Comparison of ENCODE assay signal across 23 cellular contexts in genomic region chr13:49783865-49784264, GRCh38. TPM values are rescaled to one million over a fixed set of nuclear protein-coding genes. Genes with fewer than 3 reads are reported as not detected.
DNase-seq lines count a peak whose midpoint lies in the region; ATAC-seq and TF ChIP-seq lines count a peak whose summit lies in the region.
"Had no signal": no experiment of that assay in that cellular context is flagged by ENCODE, and none has a peak within 500 bp of the region (broad histone marks: within the 10 kb centered on the region; RNA-seq: fewer than 3 reads in every experiment).

No MANE protein-coding gene starts in this region.

- H3F3A ChIP-seq in SK-N-SH (replicated peaks; ENCODE audit: insufficient read depth): peaks cover under 1% of the 10 kb centered on the region

- H3K27me3 ChIP-seq in SK-N-SH (ENCODE audit: insufficient read depth) (no peaks in the 10 kb centered on the region), MG63 (no peaks in the 10 kb centered on the region)
- H3K27me3 ChIP-seq: BE2C; BLaER1 treated with 17β-estradiol and CSF1 and Interleukin-3, amounts not matched to agents 10 nM and 100 nM had no signal

- H4K20me1 ChIP-seq in SK-N-SH (ENCODE audit: insufficient read depth): peaks cover 87% of the 10 kb centered on the region

- WGBS in SK-N-SH (ENCODE audit: low lambda C conversion rate): 99% methylated on average over 4 of the region's 4 CpGs

- H2AFZ ChIP-seq in SK-N-SH (ENCODE audit: low read depth): no peak overlapping the region
- H2AFZ ChIP-seq: GM23248 had no signal

- DNase-seq in WTC11 (ENCODE audit: low spot score) (no peak), progenitor cell of endocrine pancreas (ENCODE audit: low spot score, unreplicated experiment) (no peak), SK-N-SH (no peak), MG63 (no peak)
- no peak for DNase-seq in NK-92 treated with Interleukin-12 subunit alpha and Interleukin-12 subunit beta, amount 100 ng/mL, for 24 hours (lab: John Stamatoyannopoulos, UW)
- DNase-seq: 8988T; ACHN; AML-193; BE2C; CD4-positive, alpha-beta T cell; CD8-positive, alpha-beta memory T cell; DMS 273 treated with DMSO at 0.1 percent for 48 hours; DMS79; EL; GDM1; GM23248; H7; HCEC 1CT had no signal

- H3K4me3 ChIP-seq in HEK293 (ENCODE audit: low read depth, low read length) (no peak overlapping the region), SK-N-SH (ENCODE audit: low read depth in 2 of 2, low read length in 1 of 2) (no peak overlapping the region), MG63 (no peak overlapping the region)
- H3K4me3 ChIP-seq: A549; BLaER1 treated with 17β-estradiol and CSF1 and Interleukin-3, amounts not matched to agents 10 nM and 100 nM; GM12878; GM23248 had no signal

- no peak overlapping the region for H3K27ac Mint-ChIP-seq in WTC11
- H3K27ac Mint-ChIP-seq in progenitor cell of endocrine pancreas: peak overlapping the region; percentile 53
- H3K27ac Mint-ChIP-seq: CD4-positive, alpha-beta T cell; CD8-positive, alpha-beta memory T cell had no signal

- H3K9me2 ChIP-seq in SK-N-SH: no peaks in the 10 kb centered on the region

- CTCF ChIA-PET in HEK293 (lab: Yijun Ruan, JAX): interaction anchor here (0.6 kb wide), 1 partner anchor 115 kb away, joined by 3 read pairs; no protein-coding TSS in a partner anchor
- CTCF ChIA-PET in WTC11 (lab: Charles Lee): no interaction called here
- CTCF ChIA-PET in SK-N-SH (lab: Yijun Ruan, JAX): no interaction called here

- no peak overlapping the region for H3K4me2 ChIP-seq in SK-N-SH
- H3K4me2 ChIP-seq: A549; BLaER1 treated with 17β-estradiol and CSF1 and Interleukin-3, amounts not matched to agents 10 nM and 100 nM had no signal

- no peaks in the 10 kb centered on the region for H3K36me3 ChIP-seq in HEK293 (ENCODE audit: control insufficient read depth in 2 of 2, insufficient read depth in 1 of 2, low read length in 2 of 2)
- H3K36me3 ChIP-seq in SK-N-SH (replicated peaks in 1 of 2; ENCODE audit: control insufficient read depth in 1 of 2, insufficient read depth in 2 of 2, low read length in 1 of 2): peaks cover 0 to 7% of the 10 kb centered on the region in 2 experiments
- peaks cover 22% of the 10 kb centered on the region for H3K36me3 ChIP-seq in MG63
- H3K36me3 ChIP-seq: BE2C had no signal

- no peak for TF ChIP-seq CTCF in HEK293 (tag by site-specific recombination; IDR thresholded peaks at IDR 0.05)
- no peak for TF ChIP-seq CTCF in WTC11 (IDR thresholded peaks at IDR 0.05)
- TF ChIP-seq CTCF in progenitor cell of endocrine pancreas (IDR thresholded peaks at IDR 0.05; ENCODE audit: unreplicated experiment): no peak
- TF ChIP-seq CTCF in SK-N-SH (IDR thresholded peaks at IDR 0.05): no peak

- H3K4me3 Mint-ChIP-seq in WTC11: no peak overlapping the region
- H3K4me3 Mint-ChIP-seq in progenitor cell of endocrine pancreas (ENCODE audit: low read depth): no peak overlapping the region
- H3K4me3 Mint-ChIP-seq: CD14-positive monocyte; CD4-positive, alpha-beta T cell; CD8-positive, alpha-beta memory T cell had no signal

- H3K9me3 Mint-ChIP-seq in WTC11: no peaks in the 10 kb centered on the region
- H3K9me3 Mint-ChIP-seq in progenitor cell of endocrine pancreas (ENCODE audit: low read depth): no peaks in the 10 kb centered on the region
- H3K9me3 Mint-ChIP-seq: CD14-positive monocyte; CD4-positive, alpha-beta T cell; CD8-positive, alpha-beta memory T cell had no signal

- H3K27ac ChIP-seq in HEK293 (ENCODE audit: extremely low read depth, low read depth, low read length): no peak overlapping the region
- no peak overlapping the region for H3K27ac ChIP-seq in SK-N-SH (ENCODE audit: low read depth in 2 of 2, low read length in 1 of 2)
- H3K27ac ChIP-seq: A549; BLaER1 treated with 17β-estradiol and CSF1 and Interleukin-3, amounts not matched to agents 10 nM and 100 nM; GM23248 had no signal

- H3K4me1 Mint-ChIP-seq in WTC11: peaks cover 39% of the 10 kb centered on the region
- H3K4me1 Mint-ChIP-seq in progenitor cell of endocrine pancreas (ENCODE audit: low read depth): peaks cover 45% of the 10 kb centered on the region

- POLR2A ChIA-PET in HEK293 (lab: Yijun Ruan, JAX) (no interaction called here), WTC11 (lab: Charles Lee) (no interaction called here), SK-N-SH (lab: Yijun Ruan, JAX) (no interaction called here)

- no peak for TF ChIP-seq EP300 in SK-N-SH (IDR thresholded peaks at IDR 0.05; ENCODE audit: borderline replicate concordance in 1 of 2, low read depth in 1 of 2, low read length in 1 of 2)

- no peak for ATAC-seq in WTC11
- ATAC-seq: A549, GM12878 had no signal

- H3K9me3 ChIP-seq in HEK293 (ENCODE audit: control insufficient read depth, insufficient read depth, low read depth, low read length): no peaks in the 10 kb centered on the region
- H3K9me3 ChIP-seq in SK-N-SH: no peaks in the 10 kb centered on the region
- no peaks in the 10 kb centered on the region for H3K9me3 ChIP-seq in MG63
- H3K9me3 ChIP-seq: A549; BE2C; BLaER1 treated with 17β-estradiol and CSF1 and Interleukin-3, amounts not matched to agents 10 nM and 100 nM had no signal

- H3K36me3 Mint-ChIP-seq in WTC11: no peaks in the 10 kb centered on the region
- peaks cover 7% of the 10 kb centered on the region for H3K36me3 Mint-ChIP-seq in progenitor cell of endocrine pancreas (ENCODE audit: insufficient read depth)

- no peak for TF ChIP-seq RAD21 in SK-N-SH (IDR thresholded peaks at IDR 0.05; ENCODE audit: low read length)

- no peak overlapping the region for H3K9ac ChIP-seq in SK-N-SH
- H3K9ac ChIP-seq: BLaER1 treated with 17β-estradiol and CSF1 and Interleukin-3, amounts not matched to agents 10 nM and 100 nM; GM23248 had no signal

- H3K27me3 Mint-ChIP-seq in WTC11 (ENCODE audit: low read depth): no peaks in the 10 kb centered on the region
- no peaks in the 10 kb centered on the region for H3K27me3 Mint-ChIP-seq in progenitor cell of endocrine pancreas
- H3K27me3 Mint-ChIP-seq: CD4-positive, alpha-beta T cell; CD8-positive, alpha-beta memory T cell had no signal

- H3K79me2 ChIP-seq in SK-N-SH (ENCODE audit: insufficient read depth): peaks cover 100% of the 10 kb centered on the region

- H3K4me1 ChIP-seq in HEK293 (ENCODE audit: control insufficient read depth, insufficient read depth, low read length) (peaks cover 11% of the 10 kb centered on the region; the same call in 1 of the 2 replicates), SK-N-SH (ENCODE audit: control insufficient read depth in 1 of 2, insufficient read depth in 2 of 2, low read depth in 1 of 2, low read length in 1 of 2) (0 out of 4 replicates have a peak, but pooled peaks cover 0 to 5% of the 10 kb centered on the region in 2 experiments)
- H3K4me1 ChIP-seq: BE2C had no signal

TF ChIP-seq in HEK293, 187 proteins besides CTCF, POLR2A, EP300 and RAD21:
- TF ChIP-seq ZNF138 (tag by site-specific recombination; IDR thresholded peaks at IDR 0.05; ENCODE audit: borderline replicate concordance) (no peak), ZNF121 (tag by site-specific recombination; IDR thresholded peaks at IDR 0.05) (peak; percentile 94)

TF ChIP-seq in WTC11, 78 proteins besides CTCF, POLR2A, EP300 and RAD21:
- no peak for TF ChIP-seq ZSCAN18 (CRISPR knock-in tag; IDR thresholded peaks at IDR 0.05)
- no peak for TF ChIP-seq NR2C2 (CRISPR knock-in tag; IDR thresholded peaks at IDR 0.05)
- TF ChIP-seq ZNF121 (CRISPR knock-in tag; IDR thresholded peaks at IDR 0.05): peak; percentile 97
- TF ChIP-seq KAT7 (CRISPR knock-in tag; IDR thresholded peaks at IDR 0.05; ENCODE audit: borderline replicate concordance): no peak
- TF ChIP-seq ELF4 (CRISPR knock-in tag; IDR thresholded peaks at IDR 0.05; ENCODE audit: low read depth): no peak
TF ChIP-seq in WTC11: peak in this region for 1.

TF ChIP-seq in SK-N-SH, 30 proteins besides CTCF, POLR2A, EP300 and RAD21 (continues in another document):
- TF ChIP-seq RCOR1 (IDR thresholded peaks at IDR 0.05; ENCODE audit: low read length) (no peak), JUND (IDR thresholded peaks at IDR 0.05) (no peak), NRF1 (IDR thresholded peaks at IDR 0.05; ENCODE audit: low read depth, low read length) (no peak), NFIC (IDR thresholded peaks at IDR 0.05; ENCODE audit: borderline replicate concordance) (no peak), TCF12 (IDR thresholded peaks at IDR 0.05) (no peak), POLR2AphosphoS5 (IDR thresholded peaks at IDR 0.05; ENCODE audit: low read depth, low read length) (no peak), SMC3 (IDR thresholded peaks at IDR 0.05; ENCODE audit: low read depth, low read length) (no peak), FOXJ3 (CRISPR knock-in tag; IDR thresholded peaks at IDR 0.05) (no peak), RFX5 (IDR thresholded peaks at IDR 0.05; ENCODE audit: low read length) (no peak), USF1 (IDR thresholded peaks at IDR 0.05; ENCODE audit: borderline replicate concordance, low read depth) (no peak), MXI1 (IDR thresholded peaks at IDR 0.05; ENCODE audit: low read depth, low read length) (no peak)
- TF ChIP-seq, protein P1, sequence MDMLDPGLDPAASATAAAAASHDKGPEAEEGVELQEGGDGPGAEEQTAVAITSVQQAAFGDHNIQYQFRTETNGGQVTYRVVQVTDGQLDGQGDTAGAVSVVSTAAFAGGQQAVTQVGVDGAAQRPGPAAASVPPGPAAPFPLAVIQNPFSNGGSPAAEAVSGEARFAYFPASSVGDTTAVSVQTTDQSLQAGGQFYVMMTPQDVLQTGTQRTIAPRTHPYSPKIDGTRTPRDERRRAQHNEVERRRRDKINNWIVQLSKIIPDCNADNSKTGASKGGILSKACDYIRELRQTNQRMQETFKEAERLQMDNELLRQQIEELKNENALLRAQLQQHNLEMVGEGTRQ (IDR thresholded peaks at IDR 0.05; ENCODE audit: borderline replicate concordance, low read depth, low read length): no peak

RNA-seq across cellular contexts. Expression of gene KPNA3, which starts 8.6 kb away (rescaled TPM):
- total RNA-seq in WTC11 (2021) (44.2 to 47.6 TPM (median 44.4 TPM) in 3 replicates), progenitor cell of endocrine pancreas (56.3 and 57.3 TPM in 2 replicates)
- 11.3 and 13.1 TPM in 2 replicates for polyA plus RNA-seq in SK-N-SH (2012; rRNA removed)
- polyA plus RNA-seq in SK-N-SH (2012; cell fraction: cytosol; rRNA removed): 20.5 and 21.7 TPM in 2 replicates
- 7.6 and 17.0 TPM in 2 replicates for polyA plus RNA-seq in SK-N-SH (2012; cell fraction: nucleus; rRNA removed)
- 34.7 and 46.6 TPM in 2 replicates for total RNA-seq in MG63 (2014; rRNA removed; shearing (Covaris generic); ENCODE audit: low replicate concordance)

Comparison
In these comparisons a context has a peak if more than half of its experiments do, and no peak if none do; other contexts are left out.
1. Of the 8 proteins assayed by ChIP-seq in both HEK293 and WTC11: peak only in HEK293: none; only in WTC11: none; in both: ZNF121; in neither: 7.